26 cellular contexts compared by ENCODE assay signal in genomic region chr20:45154183-45154582, GRCh38. TPM values are rescaled to one million over a fixed set of nuclear protein-coding genes. Genes with fewer than 3 reads are reported as not detected.
DNase-seq lines count a peak whose midpoint lies in the region; ATAC-seq, FAIRE-seq and TF ChIP-seq lines count a peak whose summit lies in the region.
"Had no signal": no experiment of that assay in that cellular context is flagged by ENCODE, and none has a peak within 500 bp of the region (broad histone marks: within the 10 kb centered on the region; RNA-seq: fewer than 3 reads in every experiment).

No MANE protein-coding gene starts in this region.

- H3K4me1 ChIP-seq in Loucy (ENCODE audit: insufficient read depth, low read length, poor library complexity, severe bottlenecking) (no peaks in the 10 kb centered on the region), GM12878 (ENCODE audit: control insufficient read depth, insufficient read depth, low read length) (peaks cover 3% of the 10 kb centered on the region), foreskin keratinocyte (peaks cover 3% of the 10 kb centered on the region), breast epithelium (no peaks in the 10 kb centered on the region)
- H3K4me1 ChIP-seq: gastrocnemius medialis, parathyroid adenoma had no signal

- peaks cover 41 to 53% (median 50%) of the 10 kb centered on the region in 7 donors for H3K9me3 Mint-ChIP-seq in CD14-positive monocyte
- H3K9me3 Mint-ChIP-seq in activated CD4-positive, alpha-beta T cell treated with anti-CD3 and anti-CD28 coated beads, Interleukin-2, amount 10 ng/mL, durations not matched to agents 7 days and 5 days, result peaks cover 7% of the 10 kb centered on the region

- WGBS in GM12878 (ENCODE audit: insufficient coverage, insufficient replicate concordance, low lambda C conversion rate, missing lambda C conversion rate), result 30% methylated on average over 3 of the region's 3 CpGs

- intact Hi-C loops in CD14-positive monocyte (cut with micrococcal nuclease) (no loop called here), GM12878 (cut with micrococcal nuclease; ENCODE audit: unreplicated experiment) (no loop called here), breast epithelium (cut with DNase I; ENCODE audit: low total_unique reads) (no loop called here)

- RAD21 ChIA-PET in GM12878 (lab: Charles Lee; ENCODE audit: unreplicated experiment), result no interaction called here

- H3K27ac ChIP-seq in GM12878 (ENCODE audit: control insufficient read depth, insufficient read depth) (no peak overlapping the region), foreskin keratinocyte (no peak overlapping the region), breast epithelium (no peak overlapping the region)
- H3K27ac ChIP-seq: gastrocnemius medialis, parathyroid adenoma, tibial nerve had no signal

- POLR2A ChIA-PET in GM12878 (lab: Charles Lee), result no interaction called here
- POLR2A ChIA-PET in activated CD4-positive, alpha-beta T cell treated with anti-CD3 and anti-CD28 coated beads, Interleukin-2, amount 10 ng/mL, durations not matched to agents 7 days and 5 days (lab: Charles Lee), result no interaction called here

- H4K20me1 ChIP-seq in Loucy (ENCODE audit: insufficient read depth, low read length, poor library complexity, severe bottlenecking) (no peaks in the 10 kb centered on the region), GM12878 (ENCODE audit: control insufficient read depth, insufficient read depth) (no peaks in the 10 kb centered on the region)

- H3K4me1 Mint-ChIP-seq in CD14-positive monocyte, result peaks cover 33% of the 10 kb centered on the region
- no peaks in the 10 kb centered on the region for H3K4me1 Mint-ChIP-seq in activated CD4-positive, alpha-beta T cell treated with anti-CD3 and anti-CD28 coated beads, Interleukin-2, amount 10 ng/mL, durations not matched to agents 7 days and 5 days
- H3K4me1 Mint-ChIP-seq: naive thymus-derived CD8-positive, alpha-beta T cell had no signal

- no peaks in the 10 kb centered on the region for H3F3A ChIP-seq in Loucy (ENCODE audit: low read depth)

- no TSS peak for BruUV-seq in GM12878 (replicated peaks; lab: Mats Ljungman, UMichigan)

- no peaks in the 10 kb centered on the region for H3K9me2 ChIP-seq in Loucy (replicated peaks; ENCODE audit: low read depth, low read length)

- H3K4me2 ChIP-seq in Loucy (ENCODE audit: low read depth, low read length, poor library complexity, severe bottlenecking), result no peak overlapping the region
- no peak overlapping the region for H3K4me2 ChIP-seq in GM12878 (ENCODE audit: control insufficient read depth, insufficient read depth)

- no peaks in the 10 kb centered on the region for H3K27me3 ChIP-seq in Loucy (ENCODE audit: insufficient read depth, low read length, poor library complexity, severe bottlenecking)
- no peaks in the 10 kb centered on the region for H3K27me3 ChIP-seq in GM12878 (replicated peaks in 1 of 2; ENCODE audit: control insufficient read depth in 2 of 2, insufficient read depth in 2 of 2, low read length in 1 of 2)
- peaks cover 30% of the 10 kb centered on the region for H3K27me3 ChIP-seq in foreskin keratinocyte
- H3K27me3 ChIP-seq in breast epithelium, result no peaks in the 10 kb centered on the region
- H3K27me3 ChIP-seq: tibial nerve had no signal

- no peak overlapping the region for H2AFZ ChIP-seq in Loucy (ENCODE audit: low read length)
- H2AFZ ChIP-seq in GM12878 (ENCODE audit: control insufficient read depth, low read depth, low read length), result no peak overlapping the region
- H2AFZ ChIP-seq: parathyroid adenoma had no signal

- peaks cover 9 to 17% (median 11%) of the 10 kb centered on the region in 3 donors for H3K27me3 Mint-ChIP-seq in CD14-positive monocyte (ENCODE audit: low read depth in 3 of 3)
- peaks cover 28% of the 10 kb centered on the region for H3K27me3 Mint-ChIP-seq in activated CD4-positive, alpha-beta T cell treated with anti-CD3 and anti-CD28 coated beads, Interleukin-2, amount 10 ng/mL, durations not matched to agents 7 days and 5 days

- CTCF ChIA-PET in GM12878 (lab: Yijun Ruan, JAX), result no interaction called here
- CTCF ChIA-PET in activated CD4-positive, alpha-beta T cell treated with anti-CD3 and anti-CD28 coated beads, Interleukin-2, amount 10 ng/mL, durations not matched to agents 7 days and 5 days (lab: Charles Lee), result no interaction called here

- H3K36me3 ChIP-seq in Loucy (ENCODE audit: insufficient read depth, low read length), result no peaks in the 10 kb centered on the region
- H3K36me3 ChIP-seq in GM12878 (ENCODE audit: control insufficient read depth in 2 of 2, insufficient read depth in 2 of 2, low read length in 1 of 2), result no peaks in the 10 kb centered on the region
- no peaks in the 10 kb centered on the region for H3K36me3 ChIP-seq in breast epithelium
- H3K36me3 ChIP-seq: gastrocnemius medialis, tibial nerve had no signal

- H3K9ac ChIP-seq in Loucy (ENCODE audit: low read depth, low read length, poor library complexity, severe bottlenecking) (no peak overlapping the region), GM12878 (ENCODE audit: control insufficient read depth, insufficient read depth, low read length) (no peak overlapping the region)
- H3K9ac ChIP-seq: parathyroid adenoma had no signal

- DNase-seq in CD14-positive monocyte (ENCODE audit: low spot score), result no peak
- DNase-seq in GM12878 (ENCODE audit: low read depth, low spot score), result no peak
- DNase-seq in foreskin keratinocyte, result no peak
- no peak for DNase-seq in activated CD4-positive, alpha-beta T cell treated with anti-CD3 and anti-CD28 coated beads, Interleukin-2, amount 10 ng/mL, durations not matched to agents 7 days and 5 days
- no peak for DNase-seq in NCI-H526 (lab: John Stamatoyannopoulos, UW)
- no peak for DNase-seq in GM19240 (ENCODE audit: insufficient read length, low spot score)
- DNase-seq in breast epithelium (ENCODE audit: low spot score in 2 of 2), result no peak
- DNase-seq: activated CD4-positive, alpha-beta memory T cell treated with anti-CD3 and anti-CD28 coated beads for 36 hours; activated naive CD4-positive, alpha-beta T cell treated with Interleukin-2 at 50 U/mL for 16 hours; activated T-cell treated with anti-CD3 and anti-CD28 coated beads, Interleukin-2, amount 50 U/mL, for 1 hour; Calu3; gastrocnemius medialis; GOT3; naive thymus-derived CD8-positive, alpha-beta T cell; NCI-H187 treated with DMSO at 0.1 percent for 48 hours; Right ventricle myocardium superior; stimulated activated CD4-positive, alpha-beta T cell treated with anti-CD3 and anti-CD28 coated beads, Interleukin-1b, Interleukin-23, amount 100 ng/mL, for 48 hours; stimulated activated naive CD8-positive, alpha-beta T cell treated with anti-CD3 and anti-CD28 coated beads, Interleukin-15, Interleukin-2, amounts not matched to agents 100 U/mL and 50 U/mL, for 24 hours; T-helper 1 cell had no signal

- peak overlapping the region in 1 of 2 donors; percentile 33 for H3K4me3 Mint-ChIP-seq in CD14-positive monocyte
- H3K4me3 Mint-ChIP-seq in activated CD4-positive, alpha-beta T cell treated with anti-CD3 and anti-CD28 coated beads, Interleukin-2, amount 10 ng/mL, durations not matched to agents 7 days and 5 days, result no peak overlapping the region
- H3K4me3 Mint-ChIP-seq: activated CD4-positive, alpha-beta memory T cell treated with anti-CD3 and anti-CD28 coated beads for 36 hours; memory B cell; naive thymus-derived CD8-positive, alpha-beta T cell had no signal

- SMC1A ChIA-PET in GM12878 (lab: Charles Lee; ENCODE audit: uncharacterized antibody, unreplicated experiment), result interaction anchor here (1.4 kb wide), 1 partner anchor 14 kb away, joined by 3 read pairs; no protein-coding TSS in a partner anchor

- H3K79me2 ChIP-seq in Loucy (ENCODE audit: insufficient read depth, low read length), result no peaks in the 10 kb centered on the region
- no peaks in the 10 kb centered on the region for H3K79me2 ChIP-seq in GM12878 (ENCODE audit: control insufficient read depth, insufficient read depth, low read length)
- H3K79me2 ChIP-seq: parathyroid adenoma had no signal

- H3K27ac Mint-ChIP-seq in CD14-positive monocyte, result peak overlapping the region; percentile 84 to 95 (median 88)
- no peak overlapping the region for H3K27ac Mint-ChIP-seq in activated CD4-positive, alpha-beta T cell treated with anti-CD3 and anti-CD28 coated beads, Interleukin-2, amount 10 ng/mL, durations not matched to agents 7 days and 5 days
- H3K27ac Mint-ChIP-seq: activated CD4-positive, alpha-beta memory T cell treated with anti-CD3 and anti-CD28 coated beads for 36 hours; memory B cell; naive thymus-derived CD8-positive, alpha-beta T cell had no signal

- no peak for FAIRE-seq in GM12878 (lab: Jason Lieb, UNC)
- FAIRE-seq: endometrium had no signal

- no peak for TF ChIP-seq EP300 in GM12878 (IDR thresholded peaks at IDR 0.05; ENCODE audit: borderline replicate concordance in 1 of 2, control insufficient read depth in 1 of 2, low read depth in 2 of 2, low read length in 2 of 2)

- H3K4me3 ChIP-seq in Loucy (ENCODE audit: low read length, poor library complexity, severe bottlenecking) (no peak overlapping the region), GM12878 (no peak overlapping the region), breast epithelium (no peak overlapping the region)
- H3K4me3 ChIP-seq: gastrocnemius medialis, tibial nerve had no signal

- TF ChIP-seq RAD21 in GM12878 (IDR thresholded peaks at IDR 0.05; ENCODE audit: insufficient read depth, low read depth, low read length), result 0 out of 2 replicates have a peak, but pooled peaks have one; percentile 25

- peaks cover 2% of the 10 kb centered on the region; the same call in 1 of the 2 replicates for H3K9me3 ChIP-seq in Loucy (ENCODE audit: insufficient read depth, low read depth, low read length)
- H3K9me3 ChIP-seq in GM12878 (replicated peaks; ENCODE audit: control insufficient read depth, insufficient read depth, low read length), result no peaks in the 10 kb centered on the region; the same call in 2 of the 3 replicates
- peaks cover 0 to 4% of the 10 kb centered on the region in 2 donors for H3K9me3 ChIP-seq in breast epithelium
- H3K9me3 ChIP-seq: gastrocnemius medialis had no signal

- in situ Hi-C loops in GM12878 (cut with MboI), result no loop called here

- H3K36me3 Mint-ChIP-seq in CD14-positive monocyte, result peaks cover 9 to 16% of the 10 kb centered on the region in 2 donors
- no peaks in the 10 kb centered on the region for H3K36me3 Mint-ChIP-seq in activated CD4-positive, alpha-beta T cell treated with anti-CD3 and anti-CD28 coated beads, Interleukin-2, amount 10 ng/mL, durations not matched to agents 7 days and 5 days (ENCODE audit: low read depth)

- TF ChIP-seq CTCF in CD14-positive monocyte (IDR thresholded peaks at IDR 0.05), result no peak
- TF ChIP-seq CTCF in Loucy (conservative IDR thresholded peaks at IDR 0.05; ENCODE audit: low read length), result 0 out of 2 replicates have a peak, but pooled peaks have one; percentile 24
- no peak; a peak in 1 of 6 replicates for TF ChIP-seq CTCF in GM12878 (IDR thresholded peaks at IDR 0.05 in 2 of 3, conservative IDR thresholded peaks at IDR 0.05 in 1 of 3; ENCODE audit: control insufficient read depth in 2 of 3, extremely low read depth in 1 of 3, insufficient read depth in 1 of 3, low read depth in 3 of 3, low read length in 3 of 3)
- peak; percentile 24 for TF ChIP-seq CTCF in foreskin keratinocyte (conservative IDR thresholded peaks at IDR 0.05)
- no peak for TF ChIP-seq CTCF in breast epithelium (IDR thresholded peaks at IDR 0.05)

- TF ChIP-seq POLR2A in GM12878 (IDR thresholded peaks at IDR 0.05; ENCODE audit: low read depth, low read length) (no peak), breast epithelium (IDR thresholded peaks at IDR 0.05) (no peak)

- no peak for ATAC-seq in GM12878
- no peak for ATAC-seq in foreskin keratinocyte
- ATAC-seq: gastrocnemius medialis; naive thymus-derived CD8-positive, alpha-beta T cell; stimulated activated naive CD8-positive, alpha-beta T cell treated with anti-CD3 and anti-CD28 coated beads, Interleukin-15, Interleukin-2, amounts not matched to agents 100 U/mL and 50 U/mL, for 24 hours had no signal

RNA-seq across cellular contexts. Expression of gene PI3, which starts 20.5 kb away (rescaled TPM):
- polyA plus RNA-seq in CD14-positive monocyte (not detected), GM12878 (2011; rRNA removed) (not detected in 2 replicates), GM12878 (2014; fragmentation: Illumina TruSeq; extraction: Trizol) (not detected in 2 replicates), GM12878 (2014; fragmentation: Nextera tagmentation; extraction: Ambion mirVana) (not detected), GM12878 (2014; rRNA removed) (not detected in 2 replicates), GM12878 (2016; fragmentation: Nextera tagmentation; extraction: Ambion mirVana) (not detected), foreskin keratinocyte (10.1 and 14.2 TPM in 2 replicates)
- not detected in 2 replicates for total RNA-seq in GM12878 (2013; cell fraction: nucleolus; rRNA removed)
- total RNA-seq in GM12878 (2014; rRNA removed) (not detected in 2 replicates), GM12878 (2014; rRNA removed; fragmentation: Illumina TruSeq; extraction: Trizol) (not detected in 2 replicates), GM12878 (2021) (not detected in 2 replicates), foreskin keratinocyte (7.1 and 10.8 TPM in 2 replicates), breast epithelium (1 to 10 TPM in 1 of 3 donors, under 1 TPM in 1, not detected in 1; 0.88 to 5.9 TPM)
- polyA plus RNA-seq in GM12878 (2011; ENCODE audit: low read depth), result not detected
- not detected in 2 replicates for polyA plus RNA-seq in GM12878 (2011; cell fraction: cytosol; rRNA removed)
- not detected in 2 replicates for polyA plus RNA-seq in GM12878 (2011; cell fraction: nucleus; rRNA removed)
- not detected in 2 replicates for polyA plus RNA-seq in GM12878 (2012)
- polyA minus RNA-seq in GM12878 (2011; rRNA and poly(A)+ RNA removed), result not detected in 2 replicates
- polyA minus RNA-seq in GM12878 (2011; cell fraction: cytosol; rRNA and poly(A)+ RNA removed), result not detected in 2 replicates
- polyA minus RNA-seq in GM12878 (2011; cell fraction: nucleus; rRNA and poly(A)+ RNA removed), result not detected in 2 replicates
- total RNA-seq in activated CD4-positive, alpha-beta T cell treated with anti-CD3 and anti-CD28 coated beads, Interleukin-2, amount 10 ng/mL, durations not matched to agents 7 days and 5 days, result not detected
- total RNA-seq: activated CD4-positive, alpha-beta memory T cell treated with anti-CD3 and anti-CD28 coated beads for 36 hours; cerebellum; kidney epithelial cell; naive thymus-derived CD8-positive, alpha-beta T cell; Right ventricle myocardium superior; tibial nerve had no signal
- polyA plus RNA-seq: naive thymus-derived CD8-positive, alpha-beta T cell had no signal

RNA-seq across cellular contexts. Expression of gene WFDC12, which starts 29.9 kb away (rescaled TPM):
- polyA plus RNA-seq in CD14-positive monocyte (not detected), GM12878 (2011; rRNA removed) (not detected in 2 replicates), GM12878 (2014; fragmentation: Illumina TruSeq; extraction: Trizol) (not detected in 2 replicates), GM12878 (2014; fragmentation: Nextera tagmentation; extraction: Ambion mirVana) (not detected), GM12878 (2014; rRNA removed) (not detected in 2 replicates), GM12878 (2016; fragmentation: Nextera tagmentation; extraction: Ambion mirVana) (not detected), foreskin keratinocyte (0.35 and 0.36 TPM in 2 replicates)
- total RNA-seq in GM12878 (2013; cell fraction: nucleolus; rRNA removed), result not detected in 2 replicates
- total RNA-seq in GM12878 (2014; rRNA removed) (not detected in 2 replicates), GM12878 (2014; rRNA removed; fragmentation: Illumina TruSeq; extraction: Trizol) (not detected in 2 replicates), GM12878 (2021) (not detected in 2 replicates), foreskin keratinocyte (0.18 and 0.61 TPM in 2 replicates), breast epithelium (not detected)
- not detected for polyA plus RNA-seq in GM12878 (2011; ENCODE audit: low read depth)
- not detected in 2 replicates for polyA plus RNA-seq in GM12878 (2011; cell fraction: cytosol; rRNA removed)
- polyA plus RNA-seq in GM12878 (2011; cell fraction: nucleus; rRNA removed), result not detected in 2 replicates
- polyA plus RNA-seq in GM12878 (2012), result not detected in 2 replicates
- not detected in 2 replicates for polyA minus RNA-seq in GM12878 (2011; rRNA and poly(A)+ RNA removed)
- not detected in 2 replicates for polyA minus RNA-seq in GM12878 (2011; cell fraction: cytosol; rRNA and poly(A)+ RNA removed)
- polyA minus RNA-seq in GM12878 (2011; cell fraction: nucleus; rRNA and poly(A)+ RNA removed), result not detected in 2 replicates
- total RNA-seq in activated CD4-positive, alpha-beta T cell treated with anti-CD3 and anti-CD28 coated beads, Interleukin-2, amount 10 ng/mL, durations not matched to agents 7 days and 5 days, result not detected
- total RNA-seq: activated CD4-positive, alpha-beta memory T cell treated with anti-CD3 and anti-CD28 coated beads for 36 hours; Calu3; cerebellum; gastrocnemius medialis; kidney epithelial cell; naive thymus-derived CD8-positive, alpha-beta T cell; Right ventricle myocardium superior; tibial nerve had no signal
- polyA plus RNA-seq: naive thymus-derived CD8-positive, alpha-beta T cell had no signal

RNA-seq across cellular contexts. Expression of gene WFDC5, which starts 39.2 kb away (rescaled TPM):
- polyA plus RNA-seq in CD14-positive monocyte, result not detected
- total RNA-seq in GM12878 (2013; cell fraction: nucleolus; rRNA removed), result not detected in 2 replicates
- total RNA-seq in GM12878 (2014; rRNA removed), result not detected in 2 replicates
- total RNA-seq in GM12878 (2014; rRNA removed; fragmentation: Illumina TruSeq; extraction: Trizol), result not detected in 2 replicates
- not detected in 2 replicates for total RNA-seq in GM12878 (2021)
- polyA plus RNA-seq in GM12878 (2011; ENCODE audit: low read depth), result not detected
- 0.26 TPM in 1 of 2 replicates, not detected in the other for polyA plus RNA-seq in GM12878 (2011; rRNA removed)
- 0.13 and 0.31 TPM in 2 replicates for polyA plus RNA-seq in GM12878 (2011; cell fraction: cytosol; rRNA removed)
- 0.37 and 0.57 TPM in 2 replicates for polyA plus RNA-seq in GM12878 (2011; cell fraction: nucleus; rRNA removed)
- polyA plus RNA-seq in GM12878 (2012), result 0.15 and 0.16 TPM in 2 replicates
- polyA plus RNA-seq in GM12878 (2014; fragmentation: Illumina TruSeq; extraction: Trizol), result not detected in 2 replicates
- polyA plus RNA-seq in GM12878 (2014; fragmentation: Nextera tagmentation; extraction: Ambion mirVana), result not detected
- polyA plus RNA-seq in GM12878 (2014; rRNA removed), result not detected in 2 replicates
- polyA plus RNA-seq in GM12878 (2016; fragmentation: Nextera tagmentation; extraction: Ambion mirVana), result under 1 TPM; 0.20 to 0.21 TPM
- polyA minus RNA-seq in GM12878 (2011; rRNA and poly(A)+ RNA removed), result not detected in 2 replicates
- not detected in 2 replicates for polyA minus RNA-seq in GM12878 (2011; cell fraction: cytosol; rRNA and poly(A)+ RNA removed)
- polyA minus RNA-seq in GM12878 (2011; cell fraction: nucleus; rRNA and poly(A)+ RNA removed), result not detected in 2 replicates
- total RNA-seq in foreskin keratinocyte, result 0.51 and 0.53 TPM in 2 replicates
- polyA plus RNA-seq in foreskin keratinocyte, result 0.57 and 0.86 TPM in 2 replicates
- total RNA-seq in activated CD4-positive, alpha-beta T cell treated with anti-CD3 and anti-CD28 coated beads, Interleukin-2, amount 10 ng/mL, durations not matched to agents 7 days and 5 days, result not detected
- not detected for total RNA-seq in breast epithelium
- total RNA-seq: activated CD4-positive, alpha-beta memory T cell treated with anti-CD3 and anti-CD28 coated beads for 36 hours; Calu3; cerebellum; gastrocnemius medialis; naive thymus-derived CD8-positive, alpha-beta T cell; Right ventricle myocardium superior; tibial nerve had no signal
- polyA plus RNA-seq: naive thymus-derived CD8-positive, alpha-beta T cell had no signal

RNA-seq across cellular contexts. Expression of gene SEMG1, which starts 52.6 kb away (rescaled TPM):
- not detected for polyA plus RNA-seq in CD14-positive monocyte
- not detected in 2 replicates for total RNA-seq in GM12878 (2013; cell fraction: nucleolus; rRNA removed)
- total RNA-seq in GM12878 (2014; rRNA removed), result not detected in 2 replicates
- total RNA-seq in GM12878 (2014; rRNA removed; fragmentation: Illumina TruSeq; extraction: Trizol), result not detected in 2 replicates
- not detected in 2 replicates for total RNA-seq in GM12878 (2021)
- polyA plus RNA-seq in GM12878 (2011; ENCODE audit: low read depth), result not detected
- not detected in 2 replicates for polyA plus RNA-seq in GM12878 (2011; rRNA removed)
- polyA plus RNA-seq in GM12878 (2011; cell fraction: cytosol; rRNA removed), result not detected in 2 replicates
- polyA plus RNA-seq in GM12878 (2011; cell fraction: nucleus; rRNA removed), result not detected in 2 replicates
- not detected in 2 replicates for polyA plus RNA-seq in GM12878 (2012)
- polyA plus RNA-seq in GM12878 (2014; fragmentation: Illumina TruSeq; extraction: Trizol), result not detected in 2 replicates
- polyA plus RNA-seq in GM12878 (2014; fragmentation: Nextera tagmentation; extraction: Ambion mirVana), result not detected
- polyA plus RNA-seq in GM12878 (2014; rRNA removed), result not detected in 2 replicates
- not detected for polyA plus RNA-seq in GM12878 (2016; fragmentation: Nextera tagmentation; extraction: Ambion mirVana)
- not detected in 2 replicates for polyA minus RNA-seq in GM12878 (2011; rRNA and poly(A)+ RNA removed)
- polyA minus RNA-seq in GM12878 (2011; cell fraction: cytosol; rRNA and poly(A)+ RNA removed), result not detected in 2 replicates
- not detected in 2 replicates for polyA minus RNA-seq in GM12878 (2011; cell fraction: nucleus; rRNA and poly(A)+ RNA removed)
- total RNA-seq in foreskin keratinocyte, result not detected in 2 replicates
- polyA plus RNA-seq in foreskin keratinocyte, result not detected in 2 replicates
- not detected for total RNA-seq in activated CD4-positive, alpha-beta T cell treated with anti-CD3 and anti-CD28 coated beads, Interleukin-2, amount 10 ng/mL, durations not matched to agents 7 days and 5 days
- 1 to 10 TPM in 1 of 3 donors, not detected in 2; 1.8 TPM for total RNA-seq in breast epithelium
- total RNA-seq: activated CD4-positive, alpha-beta memory T cell treated with anti-CD3 and anti-CD28 coated beads for 36 hours; cerebellum; gastrocnemius medialis; kidney epithelial cell; naive thymus-derived CD8-positive, alpha-beta T cell; Right ventricle myocardium superior; tibial nerve had no signal
- polyA plus RNA-seq: naive thymus-derived CD8-positive, alpha-beta T cell had no signal

RNA-seq across cellular contexts. Expression of gene KCNS1, which starts 53.3 kb away (rescaled TPM):
- polyA plus RNA-seq in CD14-positive monocyte, result under 1 TPM in 1 of 2 donors, not detected in 1; 0.23 TPM
- total RNA-seq in GM12878 (2013; cell fraction: nucleolus; rRNA removed), result not detected in 2 replicates
- total RNA-seq in GM12878 (2014; rRNA removed), result not detected in 2 replicates
- total RNA-seq in GM12878 (2014; rRNA removed; fragmentation: Illumina TruSeq; extraction: Trizol), result not detected in 2 replicates
- total RNA-seq in GM12878 (2021), result not detected in 2 replicates
- not detected for polyA plus RNA-seq in GM12878 (2011; ENCODE audit: low read depth)
- polyA plus RNA-seq in GM12878 (2011; rRNA removed), result not detected in 2 replicates
- not detected in 2 replicates for polyA plus RNA-seq in GM12878 (2011; cell fraction: cytosol; rRNA removed)
- polyA plus RNA-seq in GM12878 (2011; cell fraction: nucleus; rRNA removed), result not detected in 2 replicates
- 0.03 and 0.09 TPM in 2 replicates for polyA plus RNA-seq in GM12878 (2012)
- not detected in 2 replicates for polyA plus RNA-seq in GM12878 (2014; fragmentation: Illumina TruSeq; extraction: Trizol)
- polyA plus RNA-seq in GM12878 (2014; fragmentation: Nextera tagmentation; extraction: Ambion mirVana), result not detected
- not detected in 2 replicates for polyA plus RNA-seq in GM12878 (2014; rRNA removed)
- not detected for polyA plus RNA-seq in GM12878 (2016; fragmentation: Nextera tagmentation; extraction: Ambion mirVana)
- polyA minus RNA-seq in GM12878 (2011; rRNA and poly(A)+ RNA removed), result not detected in 2 replicates
- polyA minus RNA-seq in GM12878 (2011; cell fraction: cytosol; rRNA and poly(A)+ RNA removed), result not detected in 2 replicates
- polyA minus RNA-seq in GM12878 (2011; cell fraction: nucleus; rRNA and poly(A)+ RNA removed), result not detected in 2 replicates
- 1.7 and 2.1 TPM in 2 replicates for total RNA-seq in foreskin keratinocyte
- 1.3 and 1.6 TPM in 2 replicates for polyA plus RNA-seq in foreskin keratinocyte
- total RNA-seq in activated CD4-positive, alpha-beta T cell treated with anti-CD3 and anti-CD28 coated beads, Interleukin-2, amount 10 ng/mL, durations not matched to agents 7 days and 5 days, result not detected
- under 1 TPM in 1 of 3 donors, not detected in 2; 0.44 TPM for total RNA-seq in breast epithelium
- total RNA-seq: gastrocnemius medialis; naive thymus-derived CD8-positive, alpha-beta T cell; Right ventricle myocardium superior had no signal
- polyA plus RNA-seq: naive thymus-derived CD8-positive, alpha-beta T cell had no signal

Comparison
In these comparisons a context has a peak if more than half of its experiments do, and no peak if none do; other contexts are left out.
1. CTCF ChIP-seq: peak in Loucy (single experiment) and foreskin keratinocyte (single experiment); none in CD14-positive monocyte (single experiment), GM12878 (0 of 3) and breast epithelium (0 of 3).